15 cellular contexts compared by ENCODE assay signal in genomic region chr2:30686669-30687068, GRCh38.
A peak's percentile ranks its signal among the peaks of the same experiment; 100 is the strongest.
DNase-seq lines count a peak whose midpoint lies in the region; ATAC-seq and TF ChIP-seq lines count a peak whose summit lies in the region.
"Had no signal": no experiment of that assay in that cellular context is flagged by ENCODE, and none has a peak within 500 bp of the region (broad histone marks: within the 10 kb centered on the region; RNA-seq: fewer than 3 reads in every experiment).

No MANE protein-coding gene starts in this region.

- H3K27me3 ChIP-seq in OCI-LY3 (ENCODE audit: low read depth, low read length) (no peaks in the 10 kb centered on the region), body of pancreas (no peaks in the 10 kb centered on the region)

- H3K36me3 ChIP-seq in OCI-LY3 (replicated peaks; ENCODE audit: low read depth, low read length) = no peaks in the 10 kb centered on the region
- H3K36me3 ChIP-seq in body of pancreas (replicated peaks in 1 of 2; ENCODE audit: insufficient read depth in 1 of 2, low read depth in 2 of 2) = no peaks in the 10 kb centered on the region

- H3K9me3 Mint-ChIP-seq in activated CD8-positive, alpha-beta T cell treated with anti-CD3 and anti-CD28 coated beads, Interleukin-2, amount 10 ng/mL, durations not matched to agents 7 days and 5 days (ENCODE audit: insufficient read depth) = no peaks in the 10 kb centered on the region
- H3K9me3 Mint-ChIP-seq in activated CD8-positive, alpha-beta T cell treated with anti-CD3 and anti-CD28 coated beads for 36 hours = no peaks in the 10 kb centered on the region
- H3K9me3 Mint-ChIP-seq in nephron = no peaks in the 10 kb centered on the region

- WGBS in body of pancreas, 2 donors = 45 to 58% methylated on average over 4 of the region's 4 CpGs

- no peaks in the 10 kb centered on the region for H3K9me3 ChIP-seq in OCI-LY3 (ENCODE audit: insufficient read depth, low read length)
- H3K9me3 ChIP-seq in body of pancreas = no peaks in the 10 kb centered on the region
- H3K9me3 ChIP-seq: A549, Caco-2, SK-N-SH had no signal

- no peak overlapping the region for H2AFZ ChIP-seq in OCI-LY3 (ENCODE audit: low read depth, low read length)

- intact Hi-C loops in activated CD8-positive, alpha-beta T cell treated with anti-CD3 and anti-CD28 coated beads for 36 hours (cut with micrococcal nuclease) = no loop called here
- intact Hi-C loops in body of pancreas (cut with DNase I) = no loop called here

- DNase-seq in activated CD8-positive, alpha-beta T cell treated with anti-CD3 and anti-CD28 coated beads, Interleukin-2, amount 10 ng/mL, durations not matched to agents 7 days and 5 days = peak; percentile 15
- no peak for DNase-seq in activated CD8-positive, alpha-beta T cell treated with anti-CD3 and anti-CD28 coated beads for 36 hours
- DNase-seq in NCI-H1105 (lab: John Stamatoyannopoulos, UW) (peak; percentile 53), superior temporal gyrus (ENCODE audit: extremely low spot score) (no peak), body of pancreas (no peak)
- DNase-seq: Kasumi-1; NCI-H1436 treated with DMSO at 0.1 percent for 48 hours; NCI-H2171; NK-92 treated with Interleukin-12 subunit alpha and Interleukin-12 subunit beta, amount 100 ng/mL, for 24 hours had no signal

- H3K4me1 Mint-ChIP-seq in activated CD8-positive, alpha-beta T cell treated with anti-CD3 and anti-CD28 coated beads, Interleukin-2, amount 10 ng/mL, durations not matched to agents 7 days and 5 days (ENCODE audit: low read depth) = no peaks in the 10 kb centered on the region
- no peaks in the 10 kb centered on the region for H3K4me1 Mint-ChIP-seq in activated CD8-positive, alpha-beta T cell treated with anti-CD3 and anti-CD28 coated beads for 36 hours (ENCODE audit: low read depth)
- H3K4me1 Mint-ChIP-seq in nephron = peaks cover 37% of the 10 kb centered on the region

- H3K9ac ChIP-seq in OCI-LY3 (ENCODE audit: low read length) = no peak overlapping the region
- H3K9ac ChIP-seq: SK-N-SH had no signal

- TF ChIP-seq CTCF in activated CD8-positive, alpha-beta T cell treated with anti-CD3 and anti-CD28 coated beads for 36 hours (IDR thresholded peaks at IDR 0.05) = no peak
- no peak for TF ChIP-seq CTCF in OCI-LY3 (IDR thresholded peaks at IDR 0.05; ENCODE audit: low read depth, low read length)
- TF ChIP-seq CTCF in nephron (IDR thresholded peaks at IDR 0.05; ENCODE audit: unreplicated experiment in 3 of 3) = no peak
- no peak for TF ChIP-seq CTCF in body of pancreas (IDR thresholded peaks at IDR 0.05)

- no peaks in the 10 kb centered on the region for H3K27me3 Mint-ChIP-seq in activated CD8-positive, alpha-beta T cell treated with anti-CD3 and anti-CD28 coated beads, Interleukin-2, amount 10 ng/mL, durations not matched to agents 7 days and 5 days (ENCODE audit: low read depth)
- H3K27me3 Mint-ChIP-seq in activated CD8-positive, alpha-beta T cell treated with anti-CD3 and anti-CD28 coated beads for 36 hours = no peaks in the 10 kb centered on the region
- H3K27me3 Mint-ChIP-seq in nephron (ENCODE audit: low read depth) = peaks cover 10% of the 10 kb centered on the region

- no peak overlapping the region for H3K27ac Mint-ChIP-seq in activated CD8-positive, alpha-beta T cell treated with anti-CD3 and anti-CD28 coated beads, Interleukin-2, amount 10 ng/mL, durations not matched to agents 7 days and 5 days
- no peak overlapping the region for H3K27ac Mint-ChIP-seq in activated CD8-positive, alpha-beta T cell treated with anti-CD3 and anti-CD28 coated beads for 36 hours
- peak overlapping the region in 2 of 3 experiments; percentile 20 to 54 for H3K27ac Mint-ChIP-seq in nephron

- no peak overlapping the region for H3K27ac ChIP-seq in OCI-LY3 (ENCODE audit: low read length)
- no peak overlapping the region for H3K27ac ChIP-seq in body of pancreas
- H3K27ac ChIP-seq: A549 had no signal

- ATAC-seq in activated CD8-positive, alpha-beta T cell treated with anti-CD3 and anti-CD28 coated beads, Interleukin-2, amount 10 ng/mL, durations not matched to agents 7 days and 5 days = no peak
- ATAC-seq in activated CD8-positive, alpha-beta T cell treated with anti-CD3 and anti-CD28 coated beads for 36 hours = no peak
- no peak for ATAC-seq in GM18517 (IDR thresholded peaks at IDR 0.05; ENCODE audit: unreplicated experiment)
- no peak for ATAC-seq in body of pancreas

- CTCF ChIA-PET in activated CD8-positive, alpha-beta T cell treated with anti-CD3 and anti-CD28 coated beads, Interleukin-2, amount 10 ng/mL, durations not matched to agents 7 days and 5 days (lab: Charles Lee) = interaction anchor here (0.8 to 3.2 kb wide), 7 partner anchors 9 to 538 kb away, joined by 3 to 16 read pairs (median 4); no protein-coding TSS in a partner anchor
- CTCF ChIA-PET in activated CD8-positive, alpha-beta T cell treated with anti-CD3 and anti-CD28 coated beads for 36 hours (lab: Charles Lee) = interaction anchor here (0.9 to 5.3 kb wide), 9 partner anchors 10 to 522 kb away, joined by 3 to 44 read pairs (median 5); no protein-coding TSS in a partner anchor

- no peak for TF ChIP-seq POLR2A in body of pancreas (IDR thresholded peaks at IDR 0.05)

- H3K79me2 ChIP-seq in OCI-LY3 (ENCODE audit: low read length) = no peaks in the 10 kb centered on the region

- peak overlapping the region; percentile 41; the same call in 1 of the 2 replicates for H3K4me2 ChIP-seq in OCI-LY3 (ENCODE audit: low read length)
- H3K4me2 ChIP-seq: A549, SK-N-SH had no signal

- H3K4me3 ChIP-seq in OCI-LY3 (ENCODE audit: low read length) = no peak overlapping the region
- no peak overlapping the region for H3K4me3 ChIP-seq in body of pancreas
- H3K4me3 ChIP-seq: A549 had no signal

- POLR2A ChIA-PET in activated CD8-positive, alpha-beta T cell treated with anti-CD3 and anti-CD28 coated beads, Interleukin-2, amount 10 ng/mL, durations not matched to agents 7 days and 5 days (lab: Charles Lee) = no interaction called here
- POLR2A ChIA-PET in activated CD8-positive, alpha-beta T cell treated with anti-CD3 and anti-CD28 coated beads for 36 hours (lab: Charles Lee) = interaction anchor here (0.6 kb wide), 1 partner anchor 530 kb away, joined by 4 read pairs; no protein-coding TSS in a partner anchor

- H3K4me3 Mint-ChIP-seq in activated CD8-positive, alpha-beta T cell treated with anti-CD3 and anti-CD28 coated beads, Interleukin-2, amount 10 ng/mL, durations not matched to agents 7 days and 5 days = no peak overlapping the region
- H3K4me3 Mint-ChIP-seq in activated CD8-positive, alpha-beta T cell treated with anti-CD3 and anti-CD28 coated beads for 36 hours = no peak overlapping the region
- H3K4me3 Mint-ChIP-seq in nephron = no peak overlapping the region

- no peaks in the 10 kb centered on the region for H3K36me3 Mint-ChIP-seq in activated CD8-positive, alpha-beta T cell treated with anti-CD3 and anti-CD28 coated beads, Interleukin-2, amount 10 ng/mL, durations not matched to agents 7 days and 5 days (ENCODE audit: low read depth)
- H3K36me3 Mint-ChIP-seq in activated CD8-positive, alpha-beta T cell treated with anti-CD3 and anti-CD28 coated beads for 36 hours (ENCODE audit: low read depth) = no peaks in the 10 kb centered on the region
- no peaks in the 10 kb centered on the region for H3K36me3 Mint-ChIP-seq in nephron (ENCODE audit: low read depth)

- no peaks in the 10 kb centered on the region for H4K20me1 ChIP-seq in OCI-LY3 (ENCODE audit: insufficient read depth, low read length)

- H3K4me1 ChIP-seq in OCI-LY3 (ENCODE audit: low read length) = peaks cover 9% of the 10 kb centered on the region
- H3K4me1 ChIP-seq in body of pancreas = no peaks in the 10 kb centered on the region
- H3K4me1 ChIP-seq: A549, Caco-2 had no signal

Comparison
In these comparisons a context has a peak if more than half of its experiments do, and no peak if none do; other contexts are left out.
1. DNase-seq: peak in activated CD8-positive, alpha-beta T cell treated with anti-CD3 and anti-CD28 coated beads, Interleukin-2, amount 10 ng/mL, durations not matched to agents 7 days and 5 days (single experiment) and NCI-H1105 (single experiment); none in activated CD8-positive, alpha-beta T cell treated with anti-CD3 and anti-CD28 coated beads for 36 hours (single experiment), superior temporal gyrus (single experiment) and body of pancreas (0 of 4).
2. H3K27ac Mint-ChIP-seq: peak in nephron (2 of 3); none in activated CD8-positive, alpha-beta T cell treated with anti-CD3 and anti-CD28 coated beads, Interleukin-2, amount 10 ng/mL, durations not matched to agents 7 days and 5 days (single experiment) and activated CD8-positive, alpha-beta T cell treated with anti-CD3 and anti-CD28 coated beads for 36 hours (single experiment).